ENCODE assay signal across 17 cellular contexts in the genomic region with DNA sequence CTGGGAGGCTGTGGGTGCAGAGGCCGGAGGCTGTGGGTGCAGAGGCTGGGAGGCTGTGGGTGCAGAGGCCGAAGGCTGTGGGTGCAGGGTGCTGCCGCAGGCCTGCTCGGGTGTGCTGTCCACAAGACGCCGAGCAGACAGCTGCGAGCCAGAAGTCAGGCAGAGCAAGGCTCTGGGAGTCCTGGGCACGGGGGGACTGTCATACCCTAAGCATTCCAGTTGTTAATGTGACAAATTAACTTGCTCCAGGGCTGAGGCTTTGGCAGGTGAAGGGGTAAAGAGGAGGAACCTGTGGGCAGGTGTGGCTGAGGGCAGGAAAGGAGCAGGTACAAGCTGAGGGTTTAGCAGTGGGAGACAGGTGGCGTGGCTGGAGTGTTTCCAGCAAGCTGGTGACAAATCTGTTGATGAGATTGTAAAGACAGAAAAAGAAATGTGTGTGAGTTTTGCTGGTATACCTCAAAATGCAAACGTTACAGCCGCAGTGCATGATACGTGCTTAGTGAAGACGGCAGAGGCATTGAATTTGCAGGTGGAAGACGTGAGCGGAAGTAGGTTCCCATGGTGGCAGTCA.
"Had no signal": no experiment of that assay in that cellular context is flagged by ENCODE, and none has a peak within 500 bp of the region (broad histone marks: within the 10 kb centered on the region; RNA-seq: fewer than 3 reads in every experiment).

No MANE protein-coding gene starts in this region.

- H3K9me3 ChIP-seq: colonic mucosa, esophagus muscularis mucosa, thyroid gland had no signal

- H3K79me2 ChIP-seq: parathyroid adenoma had no signal

- DNase-seq: activated CD4-positive, alpha-beta memory T cell treated with anti-CD3 and anti-CD28 coated beads for 36 hours; activated CD4-positive, alpha-beta T cell treated with anti-CD3 and anti-CD28 coated beads for 48 hours; activated naive CD4-positive, alpha-beta T cell treated with anti-CD3 and anti-CD28 coated beads, Interleukin-2, amount 50 U/mL, for 16 hours; activated T-cell treated with anti-CD3 and anti-CD28 coated beads, Interleukin-2, amount 50 U/mL, for 48 hours; aorta; colonic mucosa; effector memory CD8-positive, alpha-beta T cell; hippocampal formation; stimulated activated CD4-positive, alpha-beta T cell treated with anti-CD3 and anti-CD28 coated beads, Interleukin-1b, Interleukin-23, amount 100 ng/mL, for 48 hours; substantia nigra; thyroid gland had no signal

- H3K4me1 ChIP-seq: colonic mucosa, parathyroid adenoma had no signal

- H3K27me3 ChIP-seq: colonic mucosa, dorsolateral prefrontal cortex, esophagus muscularis mucosa, thyroid gland had no signal

- H3K9ac ChIP-seq: parathyroid adenoma had no signal

- H2AFZ ChIP-seq: parathyroid adenoma had no signal

- H3K4me3 ChIP-seq: colonic mucosa, dorsolateral prefrontal cortex, esophagus muscularis mucosa, thyroid gland had no signal

- H3K27ac ChIP-seq: colonic mucosa, esophagus muscularis mucosa, parathyroid adenoma, thyroid gland had no signal

- ATAC-seq: effector memory CD8-positive, alpha-beta T cell; natural killer cell treated with Interleukin-12 subunit alpha and Interleukin-12 subunit beta and Interleukin-15 and Interleukin-18, amount 100 ng/mL, for 72 hours; right cardiac atrium had no signal

- FAIRE-seq: frontal cortex had no signal
